Comparison of ENCODE assay signal across 13 cellular contexts in the genomic region with DNA sequence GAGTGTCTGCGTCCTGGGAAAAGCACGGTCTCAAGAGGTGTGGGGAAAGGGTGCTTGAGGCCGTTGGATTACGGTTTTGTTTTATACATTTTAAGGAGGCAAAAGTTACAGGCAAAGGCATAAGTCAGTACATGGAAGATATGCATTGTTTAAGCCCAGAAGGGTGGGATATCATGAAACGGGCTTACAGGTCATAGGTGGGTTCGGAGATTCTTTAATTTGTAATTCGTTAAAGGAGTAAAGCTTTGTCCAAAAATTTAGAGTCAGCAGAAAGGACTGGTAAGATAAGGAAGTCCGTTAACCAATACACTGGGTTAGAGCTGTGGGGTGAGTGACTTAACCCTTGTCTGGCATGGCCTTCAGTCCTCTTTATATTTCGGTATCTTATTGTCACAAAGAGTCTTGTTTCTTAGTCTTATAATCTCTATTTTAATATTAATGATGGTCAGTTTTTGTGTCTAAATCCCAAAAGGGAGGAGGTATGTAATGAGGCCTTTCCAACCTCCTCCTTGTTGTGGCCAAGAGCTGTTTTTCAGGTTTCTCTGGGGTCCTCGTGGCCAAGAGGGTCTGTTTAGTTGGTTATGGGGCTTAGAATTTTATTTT. TPM values are rescaled to one million over a fixed set of nuclear protein-coding genes. Genes with fewer than 3 reads are reported as not detected.
DNase-seq lines count a peak whose midpoint lies in the region; ATAC-seq and TF ChIP-seq lines count a peak whose summit lies in the region.
"Had no signal": no experiment of that assay in that cellular context is flagged by ENCODE, and none has a peak within 500 bp of the region (broad histone marks: within the 10 kb centered on the region; RNA-seq: fewer than 3 reads in every experiment).

No MANE protein-coding gene starts in this region.

- ATAC-seq in psoas muscle = no peak

- H3K4me3 Mint-ChIP-seq in CD14-positive monocyte = peak overlapping the region; percentile 8 to 40
- no peak overlapping the region for H3K4me3 Mint-ChIP-seq in endodermal cell

- no peak for TF ChIP-seq POLR2A in ovary (IDR thresholded peaks at IDR 0.05)

- peaks cover 45% of the 10 kb centered on the region for H3K4me1 ChIP-seq in SJCRH30
- H3K4me1 ChIP-seq in endodermal cell (ENCODE audit: control insufficient read depth, insufficient read depth, low read length) = peaks cover 25% of the 10 kb centered on the region
- H3K4me1 ChIP-seq in ovary (ENCODE audit: insufficient read depth) = peaks cover 46% of the 10 kb centered on the region
- peaks cover 62% of the 10 kb centered on the region for H3K4me1 ChIP-seq in psoas muscle

- H3K9me3 Mint-ChIP-seq in CD14-positive monocyte (no peaks in the 10 kb centered on the region), endodermal cell (no peaks in the 10 kb centered on the region)

- no peak overlapping the region for H3K9ac ChIP-seq in endodermal cell (ENCODE audit: extremely low read depth, low read length, poor library complexity, severe bottlenecking)

- intact Hi-C loops in CD14-positive monocyte (cut with micrococcal nuclease) = no loop called here
- intact Hi-C loops in ovary (cut with DNase I) = no loop called here
- intact Hi-C loops in psoas muscle (cut with DNase I) = no loop called here

- H3K4me3 ChIP-seq in SJCRH30 = no peak overlapping the region
- H3K4me3 ChIP-seq in endodermal cell (ENCODE audit: low read length) = no peak overlapping the region
- no peak overlapping the region for H3K4me3 ChIP-seq in ovary
- H3K4me3 ChIP-seq in psoas muscle = no peak overlapping the region

- H3K27ac ChIP-seq in SJCRH30 = peak overlapping the region; percentile 70
- peak overlapping the region; percentile 19 for H3K27ac ChIP-seq in endodermal cell (ENCODE audit: low read depth, low read length)
- peak overlapping the region; percentile 72 to 82 for H3K27ac ChIP-seq in ovary
- no peak overlapping the region for H3K27ac ChIP-seq in psoas muscle

- no peak for TF ChIP-seq EP300 in ovary (IDR thresholded peaks at IDR 0.05)

- H3K4me1 Mint-ChIP-seq in CD14-positive monocyte = peaks cover 86% of the 10 kb centered on the region
- H3K4me1 Mint-ChIP-seq in endodermal cell = peaks cover 67% of the 10 kb centered on the region

- H3K36me3 ChIP-seq in SJCRH30 (peaks cover 6% of the 10 kb centered on the region; the same call in 1 of the 2 replicates), endodermal cell (ENCODE audit: control insufficient read depth, insufficient read depth, low read length) (peaks cover 37% of the 10 kb centered on the region), ovary (no peaks in the 10 kb centered on the region), psoas muscle (ENCODE audit: insufficient read depth in 1 of 2, low read depth in 1 of 2) (peaks cover 0 to 9% of the 10 kb centered on the region in 2 donors)

- peak overlapping the region in 6 of 7 donors; percentile 53 to 94 (median 76) for H3K27ac Mint-ChIP-seq in CD14-positive monocyte
- H3K27ac Mint-ChIP-seq in endodermal cell = peak overlapping the region; percentile 67

- H3K27me3 Mint-ChIP-seq in CD14-positive monocyte (ENCODE audit: low read depth in 3 of 3) (peaks cover 0 to 1% (median 0%) of the 10 kb centered on the region in 3 donors), endodermal cell (ENCODE audit: insufficient read depth) (no peaks in the 10 kb centered on the region)

- H3K36me3 Mint-ChIP-seq in CD14-positive monocyte = peaks cover 43 to 62% of the 10 kb centered on the region in 2 donors
- peaks cover 22% of the 10 kb centered on the region for H3K36me3 Mint-ChIP-seq in endodermal cell (ENCODE audit: low read depth)

- TF ChIP-seq CTCF in CD14-positive monocyte (IDR thresholded peaks at IDR 0.05) = no peak
- TF ChIP-seq CTCF in endodermal cell (conservative IDR thresholded peaks at IDR 0.05) = no peak
- TF ChIP-seq CTCF in ovary (IDR thresholded peaks at IDR 0.05) = no peak
- no peak for TF ChIP-seq CTCF in psoas muscle (IDR thresholded peaks at IDR 0.05)

- no peaks in the 10 kb centered on the region for H3K27me3 ChIP-seq in SJCRH30
- H3K27me3 ChIP-seq in endodermal cell (ENCODE audit: control insufficient read depth, insufficient read depth, low read length, poor library complexity, severe bottlenecking) = no peaks in the 10 kb centered on the region
- no peaks in the 10 kb centered on the region for H3K27me3 ChIP-seq in ovary
- H3K27me3 ChIP-seq in psoas muscle (ENCODE audit: insufficient read depth in 3 of 3, low read length in 2 of 3) = no peaks in the 10 kb centered on the region

- 88 to 93% methylated on average over 8 to 10 of the region's 10 CpGs for WGBS in endodermal cell (ENCODE audit: insufficient coverage in 1 of 2, insufficient read length in 1 of 2), 2 experiments
- WGBS in ovary, 3 donors = 61 to 74% (median 64%) methylated on average over 10 of the region's 10 CpGs
- WGBS in psoas muscle, 3 donors = 79 to 82% (median 80%) methylated on average over 10 of the region's 10 CpGs

- H3K9me3 ChIP-seq in SJCRH30 (replicated peaks) (no peaks in the 10 kb centered on the region), endodermal cell (ENCODE audit: control insufficient read depth, low read length) (no peaks in the 10 kb centered on the region), ovary (no peaks in the 10 kb centered on the region), psoas muscle (no peaks in the 10 kb centered on the region)

- DNase-seq in CD14-positive monocyte (ENCODE audit: low spot score) = no peak
- no peak for DNase-seq in SJCRH30
- DNase-seq in endodermal cell = no peak
- DNase-seq in ovary = no peak
- no peak for DNase-seq in activated CD4-positive, CD25-positive, alpha-beta regulatory T cell treated with anti-CD3 and anti-CD28 coated beads, Interleukin-2, amount 50 U/mL, for 72 hours
- no peak for DNase-seq in NAMALWA (ENCODE audit: low spot score)
- no peak for DNase-seq in NCI-H2081 (lab: John Stamatoyannopoulos, UW)
- no peak for DNase-seq in psoas muscle
- DNase-seq: DND-41; kidney glomerular epithelial cell; NCI-H1694; RPMI8226; stimulated activated CD4-positive, alpha-beta T cell treated with anti-CD3 and anti-CD28 coated beads, Interleukin-15, amount 100 ng/mL, for 24 hours had no signal

RNA-seq across cellular contexts. Expression of a gene that starts 12.7 kb away (rescaled TPM):
- polyA plus RNA-seq in CD14-positive monocyte (100 to 1,000 TPM; 123 to 160 TPM), ovary (10 to 100 TPM; 35.4 to 77.1 TPM), psoas muscle (10 to 100 TPM; 19.4 to 20.0 (median 19.6) TPM)
- 37.7 and 40.4 TPM in 2 replicates for total RNA-seq in SJCRH30 (2014; rRNA removed; shearing (Covaris generic))
- total RNA-seq in endodermal cell (100 to 1,000 TPM; 121 to 123 TPM), ovary (100 to 1,000 TPM in 1 of 7 donors, 10 to 100 TPM in 6; 38.5 to 103 (median 74.8) TPM), psoas muscle (10 to 100 TPM; 23.9 to 33.3 (median 25.7) TPM)
- polyA plus RNA-seq in endodermal cell (2013, experiment 1 of 2) = 142 TPM
- 127 TPM for polyA plus RNA-seq in endodermal cell (2013, experiment 2 of 2)

RNA-seq across cellular contexts. Expression of a gene that starts 58.5 kb away (rescaled TPM):
- polyA plus RNA-seq in CD14-positive monocyte (1 to 10 TPM; 3.4 to 4.1 TPM), ovary (10 to 100 TPM; 24.8 to 58.9 TPM), psoas muscle (10 to 100 TPM; 19.0 to 39.9 (median 28.4) TPM)
- total RNA-seq in SJCRH30 (2014; rRNA removed; shearing (Covaris generic)) = 259 and 261 TPM in 2 replicates
- total RNA-seq in endodermal cell (100 to 1,000 TPM; 101 to 127 TPM), ovary (10 to 100 TPM; 26.7 to 54.9 (median 43.7) TPM), psoas muscle (10 to 100 TPM; 34.2 to 51.8 (median 41.4) TPM)
- 101 TPM for polyA plus RNA-seq in endodermal cell (2013, experiment 1 of 2)
- polyA plus RNA-seq in endodermal cell (2013, experiment 2 of 2) = 97.4 TPM
